ENCODE assay signal across 22 cellular contexts in the genomic region with DNA sequence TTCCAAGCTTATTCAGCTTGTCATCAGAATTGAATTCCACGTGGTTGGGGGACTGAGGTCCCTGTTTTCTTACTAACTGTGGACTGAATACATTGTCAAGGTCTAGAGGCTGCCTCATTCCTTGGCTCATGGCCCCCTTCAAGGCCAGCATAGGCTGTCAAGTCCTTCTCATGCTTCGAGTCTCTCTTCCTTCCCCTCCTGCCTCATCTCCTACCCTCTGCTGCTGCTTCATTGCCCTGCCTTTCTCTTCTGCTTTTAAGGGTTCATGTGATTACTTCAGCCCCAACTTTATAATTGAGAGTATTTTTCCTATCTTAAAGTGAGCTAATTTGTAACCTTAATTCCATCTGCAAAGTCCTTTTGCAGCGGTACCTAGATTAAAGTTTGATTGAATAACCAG. TPM values are rescaled to one million over a fixed set of nuclear protein-coding genes. Genes with fewer than 3 reads are reported as not detected.
DNase-seq lines count a peak whose midpoint lies in the region; ATAC-seq and TF ChIP-seq lines count a peak whose summit lies in the region.
"Had no signal": no experiment of that assay in that cellular context is flagged by ENCODE, and none has a peak within 500 bp of the region (broad histone marks: within the 10 kb centered on the region; RNA-seq: fewer than 3 reads in every experiment).

No MANE protein-coding gene starts in this region.

- no peak for TF ChIP-seq CTCF in left ventricle myocardium inferior (IDR thresholded peaks at IDR 0.05; ENCODE audit: borderline replicate concordance)

- H3K27ac Mint-ChIP-seq in memory B cell: no peak overlapping the region
- H3K27ac Mint-ChIP-seq in stimulated activated naive B cell treated with anti-CD40 and anti-IgM and Interleukin-4, amounts not matched to agents 10 μg/mL and 1 μg/mL and 100 μg/mL, for 72 hours: no peak overlapping the region
- H3K27ac Mint-ChIP-seq: CD14-positive monocyte; CD4-positive, alpha-beta T cell; CD8-positive, alpha-beta memory T cell had no signal

- no peaks in the 10 kb centered on the region for H3K36me3 Mint-ChIP-seq in memory B cell
- peaks cover 0 to 4% of the 10 kb centered on the region in 2 donors for H3K36me3 Mint-ChIP-seq in stimulated activated naive B cell treated with anti-CD40 and anti-IgM and Interleukin-4, amounts not matched to agents 10 μg/mL and 1 μg/mL and 100 μg/mL, for 72 hours
- H3K36me3 Mint-ChIP-seq: CD14-positive monocyte; CD8-positive, alpha-beta memory T cell had no signal

- H3K9me3 ChIP-seq in left ventricle myocardium inferior (replicated peaks): no peaks in the 10 kb centered on the region
- H3K9me3 ChIP-seq: BE2C had no signal

- ATAC-seq in memory B cell (ENCODE audit: low read depth): peak; percentile 59
- ATAC-seq in stimulated activated naive B cell treated with anti-CD40 and anti-IgM and Interleukin-4, amounts not matched to agents 10 μg/mL and 1 μg/mL and 100 μg/mL, for 72 hours (replicated peaks): peak; percentile 65 to 85
- no peak for ATAC-seq in HG03565 (IDR thresholded peaks at IDR 0.05; ENCODE audit: unreplicated experiment)

- no peaks in the 10 kb centered on the region for H3K27me3 Mint-ChIP-seq in memory B cell
- no peaks in the 10 kb centered on the region for H3K27me3 Mint-ChIP-seq in stimulated activated naive B cell treated with anti-CD40 and anti-IgM and Interleukin-4, amounts not matched to agents 10 μg/mL and 1 μg/mL and 100 μg/mL, for 72 hours
- H3K27me3 Mint-ChIP-seq: CD4-positive, alpha-beta T cell; CD8-positive, alpha-beta memory T cell had no signal

- intact Hi-C loops in cardiac septum (cut with DNase I) (no loop called here), left ventricle myocardium inferior (cut with micrococcal nuclease) (no loop called here)

- H3K4me3 ChIP-seq in left ventricle myocardium inferior: no peak overlapping the region
- H3K4me3 ChIP-seq: BLaER1 treated with 17β-estradiol and CSF1 and Interleukin-3, amounts not matched to agents 10 nM and 100 nM; GM23248 had no signal

- no peaks in the 10 kb centered on the region for H3K9me3 Mint-ChIP-seq in memory B cell
- H3K9me3 Mint-ChIP-seq in stimulated activated naive B cell treated with anti-CD40 and anti-IgM and Interleukin-4, amounts not matched to agents 10 μg/mL and 1 μg/mL and 100 μg/mL, for 72 hours: no peaks in the 10 kb centered on the region
- H3K9me3 Mint-ChIP-seq: CD4-positive, alpha-beta T cell; CD8-positive, alpha-beta memory T cell had no signal

- no peak overlapping the region for H3K4me3 Mint-ChIP-seq in memory B cell
- H3K4me3 Mint-ChIP-seq in stimulated activated naive B cell treated with anti-CD40 and anti-IgM and Interleukin-4, amounts not matched to agents 10 μg/mL and 1 μg/mL and 100 μg/mL, for 72 hours: no peak overlapping the region
- H3K4me3 Mint-ChIP-seq: CD14-positive monocyte; CD4-positive, alpha-beta T cell; CD8-positive, alpha-beta memory T cell had no signal

- H3K27ac ChIP-seq in left ventricle myocardium inferior (replicated peaks): no peak overlapping the region
- H3K27ac ChIP-seq: 22Rv1; BLaER1 treated with 17β-estradiol and CSF1 and Interleukin-3, amounts not matched to agents 10 nM and 100 nM; GM23248 had no signal

- H3K4me1 ChIP-seq in left ventricle myocardium inferior: peaks cover 18% of the 10 kb centered on the region
- H3K4me1 ChIP-seq: BE2C had no signal

- peak; percentile 8 for DNase-seq in activated effector memory CD4-positive, alpha-beta T cell treated with anti-CD3 and anti-CD28 coated beads, Interleukin-2, amount 50 U/mL, for 16 hours
- no peak for DNase-seq in activated effector memory CD4-positive, alpha-beta T cell treated with Interleukin-2 at 50 U/mL for 16 hours
- peak; percentile 1 for DNase-seq in cardiac septum (ENCODE audit: low spot score)
- DNase-seq in left ventricle myocardium inferior: no peak
- DNase-seq in memory B cell (ENCODE audit: low spot score in 2 of 2): no peak
- no peak for DNase-seq in stimulated activated naive B cell treated with anti-CD40 and anti-IgM and Interleukin-4, amounts not matched to agents 10 μg/mL and 1 μg/mL and 100 μg/mL, for 72 hours
- DNase-seq in NCI-H2196 (lab: John Stamatoyannopoulos, UW; ENCODE audit: unreplicated experiment): no peak
- DNase-seq: BE2C; CD8-positive, alpha-beta memory T cell; DMS 273 treated with DMSO at 0.1 percent for 48 hours; DMS79; EL; GF-D8; GM23248; HCEC 1CT had no signal

- H3K4me1 Mint-ChIP-seq in memory B cell: peaks cover 13% of the 10 kb centered on the region
- peaks cover 29 to 73% of the 10 kb centered on the region in 2 donors for H3K4me1 Mint-ChIP-seq in stimulated activated naive B cell treated with anti-CD40 and anti-IgM and Interleukin-4, amounts not matched to agents 10 μg/mL and 1 μg/mL and 100 μg/mL, for 72 hours

- H3K36me3 ChIP-seq in left ventricle myocardium inferior: no peaks in the 10 kb centered on the region
- H3K36me3 ChIP-seq: BE2C had no signal

- H3K27me3 ChIP-seq in left ventricle myocardium inferior (ENCODE audit: low read depth): no peaks in the 10 kb centered on the region
- H3K27me3 ChIP-seq: BE2C; BLaER1 treated with 17β-estradiol and CSF1 and Interleukin-3, amounts not matched to agents 10 nM and 100 nM had no signal

RNA-seq across cellular contexts. Expression of gene ZNF831, which starts 27.6 kb away (rescaled TPM):
- total RNA-seq in cardiac septum (0.05 TPM), left ventricle myocardium inferior (0.05 TPM)
- total RNA-seq: GM23248, H1, H7 had no signal

Comparison
In these comparisons a context has a peak if more than half of its experiments do, and no peak if none do; other contexts are left out.
1. DNase-seq: peak in activated effector memory CD4-positive, alpha-beta T cell treated with anti-CD3 and anti-CD28 coated beads, Interleukin-2, amount 50 U/mL, for 16 hours (single experiment) and cardiac septum (single experiment); none in activated effector memory CD4-positive, alpha-beta T cell treated with Interleukin-2 at 50 U/mL for 16 hours (single experiment), left ventricle myocardium inferior (single experiment), memory B cell (0 of 2), stimulated activated naive B cell treated with anti-CD40 and anti-IgM and Interleukin-4, amounts not matched to agents 10 μg/mL and 1 μg/mL and 100 μg/mL, for 72 hours (single experiment) and NCI-H2196 (single experiment).